Comparison of ENCODE assay signal across 12 cellular contexts in the genomic region with DNA sequence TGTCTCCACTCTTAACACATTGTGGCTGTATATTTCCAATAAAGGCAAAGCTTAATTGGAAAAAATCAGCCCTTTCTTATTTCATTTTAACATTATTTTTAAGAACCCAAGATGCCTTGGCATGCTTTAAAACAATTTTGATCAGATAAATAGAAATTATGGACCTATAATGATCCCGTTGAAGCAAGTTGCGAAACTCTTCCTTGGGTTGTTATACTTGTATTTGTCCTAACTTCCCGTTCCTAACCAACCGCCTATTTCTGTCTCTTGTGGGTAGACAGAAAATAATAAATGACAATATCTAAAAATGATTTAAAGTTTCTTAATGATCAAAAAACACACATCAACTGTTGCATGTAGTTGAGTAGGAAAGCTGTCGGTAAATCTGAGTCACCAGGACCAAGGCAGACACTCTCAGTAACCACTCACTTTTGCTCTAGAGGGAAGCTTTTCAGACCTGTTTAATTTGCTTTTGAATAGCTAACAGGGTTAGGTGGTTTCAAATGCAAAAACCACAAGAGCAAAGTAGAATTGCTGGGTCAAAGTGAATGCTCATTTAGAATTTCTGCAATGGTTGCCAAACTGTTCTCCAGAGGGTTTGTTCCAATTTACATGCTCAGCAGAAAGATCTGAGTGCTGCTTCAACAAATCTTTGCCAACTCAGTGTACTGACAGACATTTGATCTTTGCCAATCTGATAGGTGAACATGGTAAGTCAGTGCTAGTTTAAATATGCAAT. TPM values are rescaled to one million over a fixed set of nuclear protein-coding genes. Genes with fewer than 3 reads are reported as not detected.
DNase-seq lines count a peak whose midpoint lies in the region; ATAC-seq and TF ChIP-seq lines count a peak whose summit lies in the region.
"Had no signal": no experiment of that assay in that cellular context is flagged by ENCODE, and none has a peak within 500 bp of the region (broad histone marks: within the 10 kb centered on the region; RNA-seq: fewer than 3 reads in every experiment).

No MANE protein-coding gene starts in this region.

- no peak for TF ChIP-seq CTCF in NB4 (IDR thresholded peaks at IDR 0.05; ENCODE audit: low read depth, low read length)

- H3K36me3 ChIP-seq in mesendoderm (ENCODE audit: control insufficient read depth, insufficient read depth, low read length) = no peaks in the 10 kb centered on the region
- H3K36me3 ChIP-seq: uterus had no signal

- H3K56ac ChIP-seq in mesendoderm (ENCODE audit: low read length) = no peak overlapping the region

- TF ChIP-seq POLR2A in NB4 (IDR thresholded peaks at IDR 0.05; ENCODE audit: extremely low read depth, insufficient read length) = no peak

- H4K5ac ChIP-seq in mesendoderm (ENCODE audit: low read length) = no peak overlapping the region

- H2AK5ac ChIP-seq in mesendoderm (ENCODE audit: low read length) = no peak overlapping the region

- no peak overlapping the region for H3K4me3 Mint-ChIP-seq in activated CD4-positive, alpha-beta T cell treated with anti-CD3 and anti-CD28 coated beads, Interleukin-2, amount 10 ng/mL, durations not matched to agents 24 days and 14 days
- no peak overlapping the region for H3K4me3 Mint-ChIP-seq in activated naive CD8-positive, alpha-beta T cell

- no peak overlapping the region for H3K23ac ChIP-seq in mesendoderm (ENCODE audit: low read length)

- H3K4me3 ChIP-seq in NB4 (ENCODE audit: low read depth, low read length) (no peak overlapping the region), mesendoderm (ENCODE audit: low read length) (no peak overlapping the region)
- H3K4me3 ChIP-seq: uterus had no signal

- H3K27ac Mint-ChIP-seq in activated CD4-positive, alpha-beta T cell treated with anti-CD3 and anti-CD28 coated beads, Interleukin-2, amount 10 ng/mL, durations not matched to agents 24 days and 14 days = peak overlapping the region; percentile 56
- H3K27ac Mint-ChIP-seq in activated naive CD8-positive, alpha-beta T cell = peak overlapping the region; percentile 23

- H3K79me1 ChIP-seq in mesendoderm (ENCODE audit: low read length) = no peaks in the 10 kb centered on the region

- no peak overlapping the region for H3K4ac ChIP-seq in mesendoderm (ENCODE audit: low read depth, low read length)

- H3K27me3 ChIP-seq in mesendoderm (ENCODE audit: insufficient read depth, low read length, poor library complexity) = no peaks in the 10 kb centered on the region
- H3K27me3 ChIP-seq: uterus had no signal

- WGBS in mesendoderm (ENCODE audit: extremely low coverage, insufficient coverage, low lambda C conversion rate) = no CpG with 5 or more reads among the region's 5 CpGs

- no peak overlapping the region for H4K8ac ChIP-seq in mesendoderm (ENCODE audit: low read depth, low read length)

- no peaks in the 10 kb centered on the region for H3K4me1 ChIP-seq in mesendoderm (ENCODE audit: control insufficient read depth, low read depth, low read length)
- H3K4me1 ChIP-seq: uterus had no signal

- peaks cover 20% of the 10 kb centered on the region for H3K4me1 Mint-ChIP-seq in activated CD4-positive, alpha-beta T cell treated with anti-CD3 and anti-CD28 coated beads, Interleukin-2, amount 10 ng/mL, durations not matched to agents 24 days and 14 days
- H3K4me1 Mint-ChIP-seq in activated naive CD8-positive, alpha-beta T cell (ENCODE audit: low read depth) = peaks cover 13% of the 10 kb centered on the region

- H2BK5ac ChIP-seq in mesendoderm (ENCODE audit: low read length) = no peak overlapping the region

- H3K27ac ChIP-seq in mesendoderm (ENCODE audit: low read depth, low read length) = no peak overlapping the region
- H3K27ac ChIP-seq: uterus had no signal

- H3K79me2 ChIP-seq in mesendoderm (ENCODE audit: control insufficient read depth, insufficient read depth, low read length) = no peaks in the 10 kb centered on the region

- intact Hi-C loops in activated CD4-positive, alpha-beta T cell treated with anti-CD3 and anti-CD28 coated beads, Interleukin-2, amount 10 ng/mL, durations not matched to agents 24 days and 14 days (cut with micrococcal nuclease) = loop anchor here (2.0 kb wide), 1 partner anchor 35 kb away; a partner anchor contains a TSS
- intact Hi-C loops in left colon (cut with DNase I, micrococcal nuclease) = no loop called here

- ATAC-seq in left colon (no peak), GM18520 (IDR thresholded peaks at IDR 0.05; ENCODE audit: unreplicated experiment) (no peak), GM21390 (IDR thresholded peaks at IDR 0.05; ENCODE audit: unreplicated experiment) (no peak)
- ATAC-seq: Panc1 had no signal

- H2BK120ac ChIP-seq in mesendoderm (ENCODE audit: low read depth, low read length) = no peak overlapping the region

- H3K18ac ChIP-seq in mesendoderm (ENCODE audit: low read length) = no peak overlapping the region

- H2BK15ac ChIP-seq in mesendoderm (replicated peaks; ENCODE audit: low read depth) = no peak overlapping the region

- H3K9me3 Mint-ChIP-seq in activated CD4-positive, alpha-beta T cell treated with anti-CD3 and anti-CD28 coated beads, Interleukin-2, amount 10 ng/mL, durations not matched to agents 24 days and 14 days = peaks cover 9% of the 10 kb centered on the region
- H3K9me3 Mint-ChIP-seq in activated naive CD8-positive, alpha-beta T cell (ENCODE audit: low read depth) = no peaks in the 10 kb centered on the region

- H3K4me2 ChIP-seq in mesendoderm (ENCODE audit: low read length) = no peak overlapping the region

- peaks cover 17% of the 10 kb centered on the region for H3K27me3 Mint-ChIP-seq in activated CD4-positive, alpha-beta T cell treated with anti-CD3 and anti-CD28 coated beads, Interleukin-2, amount 10 ng/mL, durations not matched to agents 24 days and 14 days
- H3K27me3 Mint-ChIP-seq in activated naive CD8-positive, alpha-beta T cell = peaks cover 4% of the 10 kb centered on the region

- DNase-seq in activated CD4-positive, alpha-beta T cell treated with anti-CD3 and anti-CD28 coated beads, Interleukin-2, amount 10 ng/mL, durations not matched to agents 24 days and 14 days = no peak
- no peak for DNase-seq in activated CD4-positive, alpha-beta T cell treated with anti-CD3 and anti-CD28 coated beads for 1 hour
- DNase-seq in NB4 (ENCODE audit: low read depth) (peak; percentile 79), mesendoderm (peak; percentile 40), left colon (no peak)
- DNase-seq: uterus had no signal

- H3K9ac ChIP-seq in mesendoderm (ENCODE audit: low read length) = no peak overlapping the region

- no peaks in the 10 kb centered on the region for H3K36me3 Mint-ChIP-seq in activated CD4-positive, alpha-beta T cell treated with anti-CD3 and anti-CD28 coated beads, Interleukin-2, amount 10 ng/mL, durations not matched to agents 24 days and 14 days (ENCODE audit: low read depth)
- no peaks in the 10 kb centered on the region for H3K36me3 Mint-ChIP-seq in activated naive CD8-positive, alpha-beta T cell

RNA-seq across cellular contexts. Expression of a gene that starts 34.2 kb away (rescaled TPM):
- 33.8 and 35.3 TPM in 2 replicates for total RNA-seq in activated CD4-positive, alpha-beta T cell treated with anti-CD3 and anti-CD28 coated beads, Interleukin-2, amount 10 ng/mL, durations not matched to agents 24 days and 14 days
- 8.2 TPM for polyA plus RNA-seq in mesendoderm (2013, experiment 1 of 2)
- polyA plus RNA-seq in mesendoderm (2013, experiment 2 of 2) = 8.3 TPM
- total RNA-seq in left colon = 10 to 100 TPM; 44.8 to 52.9 TPM
- total RNA-seq: LHCN-M2 had no signal

RNA-seq across cellular contexts. Expression of a gene that starts 50.8 kb away (rescaled TPM):
- total RNA-seq in activated CD4-positive, alpha-beta T cell treated with anti-CD3 and anti-CD28 coated beads, Interleukin-2, amount 10 ng/mL, durations not matched to agents 24 days and 14 days = not detected in 2 replicates
- 0.81 TPM for polyA plus RNA-seq in mesendoderm (2013, experiment 1 of 2)
- 1.0 TPM for polyA plus RNA-seq in mesendoderm (2013, experiment 2 of 2)
- total RNA-seq in left colon = under 1 TPM; 0.14 to 0.18 TPM
- total RNA-seq: LHCN-M2 had no signal

RNA-seq across cellular contexts. Expression of a gene that starts 59.0 kb away (rescaled TPM):
- total RNA-seq in activated CD4-positive, alpha-beta T cell treated with anti-CD3 and anti-CD28 coated beads, Interleukin-2, amount 10 ng/mL, durations not matched to agents 24 days and 14 days = not detected in 2 replicates
- polyA plus RNA-seq in mesendoderm (2013, experiment 1 of 2) = not detected
- not detected for polyA plus RNA-seq in mesendoderm (2013, experiment 2 of 2)
- not detected for total RNA-seq in left colon
- total RNA-seq: LHCN-M2, mononuclear cell, uterus had no signal

Comparison
In these comparisons a context has a peak if more than half of its experiments do, and no peak if none do; other contexts are left out.
1. DNase-seq: peak in NB4 (single experiment) and mesendoderm (single experiment); none in activated CD4-positive, alpha-beta T cell treated with anti-CD3 and anti-CD28 coated beads, Interleukin-2, amount 10 ng/mL, durations not matched to agents 24 days and 14 days (single experiment), activated CD4-positive, alpha-beta T cell treated with anti-CD3 and anti-CD28 coated beads for 1 hour (single experiment) and left colon (0 of 2).